In the genomic region with DNA sequence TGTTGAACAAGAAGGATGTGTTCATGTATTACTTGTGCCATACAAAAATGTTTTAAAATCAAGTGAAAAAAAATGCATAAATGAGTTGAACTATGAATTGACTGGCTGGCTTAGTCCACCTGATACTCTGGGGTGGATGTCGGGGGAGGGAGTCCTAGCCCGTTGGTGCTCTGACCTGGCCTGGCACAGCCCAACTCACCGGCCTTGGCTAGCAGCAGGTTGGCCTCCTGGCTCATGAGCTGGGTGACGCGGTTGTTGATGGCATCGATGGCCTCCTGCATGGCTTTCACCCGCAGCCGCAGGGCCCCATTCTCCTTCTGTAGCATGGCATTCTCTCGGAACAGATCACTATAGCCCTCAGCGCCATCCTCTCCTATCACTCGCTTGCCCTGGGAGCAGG, we compare ENCODE assay signal across 1 cellular context.
TF ChIP-seq lines count a peak whose summit lies in the region.

No MANE protein-coding gene starts in this region.

TF ChIP-seq in GM23338, 12 proteins besides CTCF, POLR2A, EP300 and RAD21:
- TF ChIP-seq STAT1 (IDR thresholded peaks at IDR 0.05; ENCODE audit: unreplicated experiment) (no peak), ZNF114 (CRISPR knock-in tag; IDR thresholded peaks at IDR 0.05) (no peak), JUNB (IDR thresholded peaks at IDR 0.05; ENCODE audit: unreplicated experiment) (no peak), EZH2 (IDR thresholded peaks at IDR 0.05; ENCODE audit: low read depth, unreplicated experiment) (no peak), ZNF331 (CRISPR knock-in tag; IDR thresholded peaks at IDR 0.05; ENCODE audit: low read depth) (no peak), EZH2phosphoT487 (IDR thresholded peaks at IDR 0.05; ENCODE audit: unreplicated experiment) (no peak), NANOG (IDR thresholded peaks at IDR 0.05; ENCODE audit: borderline replicate concordance) (no peak)
- TF ChIP-seq, protein P1, sequence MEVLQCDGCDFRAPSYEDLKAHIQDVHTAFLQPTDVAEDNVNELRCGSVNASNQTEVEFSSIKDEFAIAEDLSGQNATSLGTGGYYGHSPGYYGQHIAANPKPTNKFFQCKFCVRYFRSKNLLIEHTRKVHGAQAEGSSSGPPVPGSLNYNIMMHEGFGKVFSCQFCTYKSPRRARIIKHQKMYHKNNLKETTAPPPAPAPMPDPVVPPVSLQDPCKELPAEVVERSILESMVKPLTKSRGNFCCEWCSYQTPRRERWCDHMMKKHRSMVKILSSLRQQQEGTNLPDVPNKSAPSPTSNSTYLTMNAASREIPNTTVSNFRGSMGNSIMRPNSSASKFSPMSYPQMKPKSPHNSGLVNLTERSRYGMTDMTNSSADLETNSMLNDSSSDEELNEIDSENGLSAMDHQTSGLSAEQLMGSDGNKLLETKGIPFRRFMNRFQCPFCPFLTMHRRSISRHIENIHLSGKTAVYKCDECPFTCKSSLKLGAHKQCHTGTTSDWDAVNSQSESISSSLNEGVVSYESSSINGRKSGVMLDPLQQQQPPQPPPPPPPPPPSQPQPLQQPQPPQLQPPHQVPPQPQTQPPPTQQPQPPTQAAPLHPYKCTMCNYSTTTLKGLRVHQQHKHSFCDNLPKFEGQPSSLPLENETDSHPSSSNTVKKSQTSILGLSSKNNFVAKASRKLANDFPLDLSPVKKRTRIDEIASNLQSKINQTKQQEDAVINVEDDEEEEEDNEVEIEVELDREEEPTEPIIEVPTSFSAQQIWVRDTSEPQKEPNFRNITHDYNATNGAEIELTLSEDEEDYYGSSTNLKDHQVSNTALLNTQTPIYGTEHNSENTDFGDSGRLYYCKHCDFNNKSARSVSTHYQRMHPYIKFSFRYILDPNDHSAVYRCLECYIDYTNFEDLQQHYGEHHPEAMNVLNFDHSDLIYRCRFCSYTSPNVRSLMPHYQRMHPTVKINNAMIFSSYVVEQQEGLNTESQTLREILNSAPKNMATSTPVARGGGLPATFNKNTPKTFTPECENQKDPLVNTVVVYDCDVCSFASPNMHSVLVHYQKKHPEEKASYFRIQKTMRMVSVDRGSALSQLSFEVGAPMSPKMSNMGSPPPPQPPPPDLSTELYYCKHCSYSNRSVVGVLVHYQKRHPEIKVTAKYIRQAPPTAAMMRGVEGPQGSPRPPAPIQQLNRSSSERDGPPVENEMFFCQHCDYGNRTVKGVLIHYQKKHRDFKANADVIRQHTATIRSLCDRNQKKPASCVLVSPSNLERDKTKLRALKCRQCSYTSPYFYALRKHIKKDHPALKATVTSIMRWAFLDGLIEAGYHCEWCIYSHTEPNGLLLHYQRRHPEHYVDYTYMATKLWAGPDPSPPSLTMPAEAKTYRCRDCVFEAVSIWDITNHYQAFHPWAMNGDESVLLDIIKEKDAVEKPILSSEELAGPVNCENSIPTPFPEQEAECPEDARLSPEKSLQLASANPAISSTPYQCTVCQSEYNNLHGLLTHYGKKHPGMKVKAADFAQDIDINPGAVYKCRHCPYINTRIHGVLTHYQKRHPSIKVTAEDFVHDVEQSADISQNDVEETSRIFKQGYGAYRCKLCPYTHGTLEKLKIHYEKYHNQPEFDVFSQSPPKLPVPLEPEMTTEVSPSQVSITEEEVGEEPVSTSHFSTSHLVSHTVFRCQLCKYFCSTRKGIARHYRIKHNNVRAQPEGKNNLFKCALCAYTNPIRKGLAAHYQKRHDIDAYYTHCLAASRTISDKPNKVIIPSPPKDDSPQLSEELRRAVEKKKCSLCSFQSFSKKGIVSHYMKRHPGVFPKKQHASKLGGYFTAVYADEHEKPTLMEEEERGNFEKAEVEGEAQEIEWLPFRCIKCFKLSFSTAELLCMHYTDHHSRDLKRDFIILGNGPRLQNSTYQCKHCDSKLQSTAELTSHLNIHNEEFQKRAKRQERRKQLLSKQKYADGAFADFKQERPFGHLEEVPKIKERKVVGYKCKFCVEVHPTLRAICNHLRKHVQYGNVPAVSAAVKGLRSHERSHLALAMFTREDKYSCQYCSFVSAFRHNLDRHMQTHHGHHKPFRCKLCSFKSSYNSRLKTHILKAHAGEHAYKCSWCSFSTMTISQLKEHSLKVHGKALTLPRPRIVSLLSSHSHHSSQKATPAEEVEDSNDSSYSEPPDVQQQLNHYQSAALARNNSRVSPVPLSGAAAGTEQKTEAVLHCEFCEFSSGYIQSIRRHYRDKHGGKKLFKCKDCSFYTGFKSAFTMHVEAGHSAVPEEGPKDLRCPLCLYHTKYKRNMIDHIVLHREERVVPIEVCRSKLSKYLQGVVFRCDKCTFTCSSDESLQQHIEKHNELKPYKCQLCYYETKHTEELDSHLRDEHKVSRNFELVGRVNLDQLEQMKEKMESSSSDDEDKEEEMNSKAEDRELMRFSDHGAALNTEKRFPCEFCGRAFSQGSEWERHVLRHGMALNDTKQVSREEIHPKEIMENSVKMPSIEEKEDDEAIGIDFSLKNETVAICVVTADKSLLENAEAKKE (CRISPR knock-in tag; IDR thresholded peaks at IDR 0.05): no peak
- TF ChIP-seq, protein P2, sequence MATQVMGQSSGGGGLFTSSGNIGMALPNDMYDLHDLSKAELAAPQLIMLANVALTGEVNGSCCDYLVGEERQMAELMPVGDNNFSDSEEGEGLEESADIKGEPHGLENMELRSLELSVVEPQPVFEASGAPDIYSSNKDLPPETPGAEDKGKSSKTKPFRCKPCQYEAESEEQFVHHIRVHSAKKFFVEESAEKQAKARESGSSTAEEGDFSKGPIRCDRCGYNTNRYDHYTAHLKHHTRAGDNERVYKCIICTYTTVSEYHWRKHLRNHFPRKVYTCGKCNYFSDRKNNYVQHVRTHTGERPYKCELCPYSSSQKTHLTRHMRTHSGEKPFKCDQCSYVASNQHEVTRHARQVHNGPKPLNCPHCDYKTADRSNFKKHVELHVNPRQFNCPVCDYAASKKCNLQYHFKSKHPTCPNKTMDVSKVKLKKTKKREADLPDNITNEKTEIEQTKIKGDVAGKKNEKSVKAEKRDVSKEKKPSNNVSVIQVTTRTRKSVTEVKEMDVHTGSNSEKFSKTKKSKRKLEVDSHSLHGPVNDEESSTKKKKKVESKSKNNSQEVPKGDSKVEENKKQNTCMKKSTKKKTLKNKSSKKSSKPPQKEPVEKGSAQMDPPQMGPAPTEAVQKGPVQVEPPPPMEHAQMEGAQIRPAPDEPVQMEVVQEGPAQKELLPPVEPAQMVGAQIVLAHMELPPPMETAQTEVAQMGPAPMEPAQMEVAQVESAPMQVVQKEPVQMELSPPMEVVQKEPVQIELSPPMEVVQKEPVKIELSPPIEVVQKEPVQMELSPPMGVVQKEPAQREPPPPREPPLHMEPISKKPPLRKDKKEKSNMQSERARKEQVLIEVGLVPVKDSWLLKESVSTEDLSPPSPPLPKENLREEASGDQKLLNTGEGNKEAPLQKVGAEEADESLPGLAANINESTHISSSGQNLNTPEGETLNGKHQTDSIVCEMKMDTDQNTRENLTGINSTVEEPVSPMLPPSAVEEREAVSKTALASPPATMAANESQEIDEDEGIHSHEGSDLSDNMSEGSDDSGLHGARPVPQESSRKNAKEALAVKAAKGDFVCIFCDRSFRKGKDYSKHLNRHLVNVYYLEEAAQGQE (IDR thresholded peaks at IDR 0.05; ENCODE audit: unreplicated experiment): no peak
- TF ChIP-seq, protein P3, sequence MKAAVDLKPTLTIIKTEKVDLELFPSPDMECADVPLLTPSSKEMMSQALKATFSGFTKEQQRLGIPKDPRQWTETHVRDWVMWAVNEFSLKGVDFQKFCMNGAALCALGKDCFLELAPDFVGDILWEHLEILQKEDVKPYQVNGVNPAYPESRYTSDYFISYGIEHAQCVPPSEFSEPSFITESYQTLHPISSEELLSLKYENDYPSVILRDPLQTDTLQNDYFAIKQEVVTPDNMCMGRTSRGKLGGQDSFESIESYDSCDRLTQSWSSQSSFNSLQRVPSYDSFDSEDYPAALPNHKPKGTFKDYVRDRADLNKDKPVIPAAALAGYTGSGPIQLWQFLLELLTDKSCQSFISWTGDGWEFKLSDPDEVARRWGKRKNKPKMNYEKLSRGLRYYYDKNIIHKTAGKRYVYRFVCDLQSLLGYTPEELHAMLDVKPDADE (IDR thresholded peaks at IDR 0.05): no peak
TF ChIP-seq in GM23338: peak in this region for 0.
